In genomic region chr9:120583958-120584369, GRCh38 we compare ENCODE assay signal across 9 cellular contexts. TPM values are rescaled to one million over a fixed set of nuclear protein-coding genes. Genes with fewer than 3 reads are reported as not detected.
A peak's percentile ranks its signal among the peaks of the same experiment; 100 is the strongest.
DNase-seq lines count a peak whose midpoint lies in the region; ATAC-seq and TF ChIP-seq lines count a peak whose summit lies in the region.
"Had no signal": no experiment of that assay in that cellular context is flagged by ENCODE, and none has a peak within 500 bp of the region (broad histone marks: within the 10 kb centered on the region; RNA-seq: fewer than 3 reads in every experiment).

No MANE protein-coding gene starts in this region.

- no peak overlapping the region for H3K4me2 ChIP-seq in smooth muscle cell

- ATAC-seq in HG02798 (IDR thresholded peaks at IDR 0.05; ENCODE audit: poor library complexity, unreplicated experiment) (peak; percentile 54), left cardiac atrium (peak in 1 of 2 donors; percentile 50), GM19328 (IDR thresholded peaks at IDR 0.05; ENCODE audit: unreplicated experiment) (no peak)
- peak; percentile 28 for ATAC-seq in activated CD8-positive, alpha-beta T cell treated with anti-CD3 and anti-CD28 coated beads, Interleukin-2, amount 10 ng/mL, durations not matched to agents 7 days and 5 days

- H3F3A ChIP-seq in smooth muscle cell (ENCODE audit: low read depth): no peaks in the 10 kb centered on the region

- H3K27me3 ChIP-seq in smooth muscle cell (ENCODE audit: low read depth): no peaks in the 10 kb centered on the region
- H3K27me3 ChIP-seq: cardiac muscle cell had no signal

- WGBS in smooth muscle cell (ENCODE audit: low lambda C conversion rate): 72% methylated on average over 3 of the region's 3 CpGs

- H3K9me3 Mint-ChIP-seq in activated CD8-positive, alpha-beta T cell treated with anti-CD3 and anti-CD28 coated beads, Interleukin-2, amount 10 ng/mL, durations not matched to agents 7 days and 5 days (ENCODE audit: insufficient read depth): peaks cover 5% of the 10 kb centered on the region

- peaks cover 2% of the 10 kb centered on the region for H3K27me3 Mint-ChIP-seq in activated CD8-positive, alpha-beta T cell treated with anti-CD3 and anti-CD28 coated beads, Interleukin-2, amount 10 ng/mL, durations not matched to agents 7 days and 5 days (ENCODE audit: low read depth)

- H3K4me1 Mint-ChIP-seq in activated CD8-positive, alpha-beta T cell treated with anti-CD3 and anti-CD28 coated beads, Interleukin-2, amount 10 ng/mL, durations not matched to agents 7 days and 5 days (ENCODE audit: low read depth): peaks cover 47% of the 10 kb centered on the region

- H3K36me3 ChIP-seq in smooth muscle cell (ENCODE audit: low read depth): no peaks in the 10 kb centered on the region
- H3K36me3 ChIP-seq: cardiac muscle cell had no signal

- H3K4me3 Mint-ChIP-seq in activated CD8-positive, alpha-beta T cell treated with anti-CD3 and anti-CD28 coated beads, Interleukin-2, amount 10 ng/mL, durations not matched to agents 7 days and 5 days: no peak overlapping the region

- H2AFZ ChIP-seq in smooth muscle cell (ENCODE audit: low read depth): peak overlapping the region; percentile 7

- no peak overlapping the region for H3K4me3 ChIP-seq in smooth muscle cell
- H3K4me3 ChIP-seq: cardiac muscle cell had no signal

- H3K79me2 ChIP-seq in smooth muscle cell (ENCODE audit: low read depth): peaks cover 6% of the 10 kb centered on the region

- H3K4me1 ChIP-seq in smooth muscle cell (ENCODE audit: low read depth): peaks cover 7% of the 10 kb centered on the region

- intact Hi-C loops in left cardiac atrium (cut with DNase I): no loop called here

- H3K27ac Mint-ChIP-seq in activated CD8-positive, alpha-beta T cell treated with anti-CD3 and anti-CD28 coated beads, Interleukin-2, amount 10 ng/mL, durations not matched to agents 7 days and 5 days: peak overlapping the region; percentile 46

- no peaks in the 10 kb centered on the region for H4K20me1 ChIP-seq in smooth muscle cell (ENCODE audit: low read depth)

- H3K9ac ChIP-seq in smooth muscle cell (ENCODE audit: low read depth): no peak overlapping the region

- TF ChIP-seq CTCF in smooth muscle cell (IDR thresholded peaks at IDR 0.05; ENCODE audit: borderline replicate concordance, insufficient read depth, poor library complexity, severe bottlenecking): no peak

- POLR2A ChIA-PET in activated CD8-positive, alpha-beta T cell treated with anti-CD3 and anti-CD28 coated beads, Interleukin-2, amount 10 ng/mL, durations not matched to agents 7 days and 5 days (lab: Charles Lee): no interaction called here

- H3K36me3 Mint-ChIP-seq in activated CD8-positive, alpha-beta T cell treated with anti-CD3 and anti-CD28 coated beads, Interleukin-2, amount 10 ng/mL, durations not matched to agents 7 days and 5 days (ENCODE audit: low read depth): peaks cover 14% of the 10 kb centered on the region

- H3K9me3 ChIP-seq in smooth muscle cell (replicated peaks; ENCODE audit: low read depth): no peaks in the 10 kb centered on the region

- DNase-seq in activated CD4-positive, alpha-beta T cell treated with anti-CD3 and anti-CD28 coated beads for 48 hours: peak; percentile 24
- DNase-seq in activated CD4-positive, alpha-beta T cell treated with anti-CD3 and anti-CD28 coated beads for 1 hour: no peak
- DNase-seq in NCI-H2107 treated with DMSO at 0.1 percent for 48 hours (lab: John Stamatoyannopoulos, UW; ENCODE audit: unreplicated experiment) (peak; percentile 93), left cardiac atrium (peak; percentile 55), smooth muscle cell (lab: John Stamatoyannopoulos, UW; ENCODE audit: unreplicated experiment) (no peak)
- DNase-seq in activated CD8-positive, alpha-beta T cell treated with anti-CD3 and anti-CD28 coated beads, Interleukin-2, amount 10 ng/mL, durations not matched to agents 7 days and 5 days: peak; percentile 75

- CTCF ChIA-PET in activated CD8-positive, alpha-beta T cell treated with anti-CD3 and anti-CD28 coated beads, Interleukin-2, amount 10 ng/mL, durations not matched to agents 7 days and 5 days (lab: Charles Lee): interaction anchor here (1.6 kb wide), 1 partner anchor 10 kb away, joined by 3 read pairs; no protein-coding TSS in a partner anchor

- H3K27ac ChIP-seq in smooth muscle cell (ENCODE audit: low read depth): no peak overlapping the region
- H3K27ac ChIP-seq: cardiac muscle cell had no signal

RNA-seq across cellular contexts. Expression of gene CDK5RAP2, which starts 4.0 kb away (rescaled TPM):
- 100 to 1,000 TPM; 107 to 124 TPM for total RNA-seq in activated CD8-positive, alpha-beta T cell treated with anti-CD3 and anti-CD28 coated beads, Interleukin-2, amount 10 ng/mL, durations not matched to agents 7 days and 5 days
- 10 to 100 TPM; 48.0 to 49.0 TPM for total RNA-seq in left cardiac atrium
- total RNA-seq in smooth muscle cell: 33.7 and 38.5 TPM in 2 replicates
- polyA plus RNA-seq in smooth muscle cell: 32.2 and 38.3 TPM in 2 replicates

Comparison
In these comparisons a context has a peak if more than half of its experiments do, and no peak if none do; other contexts are left out.
1. DNase-seq: peak in activated CD4-positive, alpha-beta T cell treated with anti-CD3 and anti-CD28 coated beads for 48 hours (single experiment), NCI-H2107 treated with DMSO at 0.1 percent for 48 hours (single experiment), activated CD8-positive, alpha-beta T cell treated with anti-CD3 and anti-CD28 coated beads, Interleukin-2, amount 10 ng/mL, durations not matched to agents 7 days and 5 days (single experiment) and left cardiac atrium (single experiment); none in activated CD4-positive, alpha-beta T cell treated with anti-CD3 and anti-CD28 coated beads for 1 hour (single experiment) and smooth muscle cell (single experiment).